Comparison of ENCODE assay signal across 8 cellular contexts in genomic region chr14:92352158-92352985, GRCh38. TPM values are rescaled to one million over a fixed set of nuclear protein-coding genes. Genes with fewer than 3 reads are reported as not detected.
A peak's percentile ranks its signal among the peaks of the same experiment; 100 is the strongest.
DNase-seq lines count a peak whose midpoint lies in the region; ATAC-seq and TF ChIP-seq lines count a peak whose summit lies in the region.

No MANE protein-coding gene starts in this region.

- H3K4me3 ChIP-seq in neural progenitor cell (no peak overlapping the region), esophagus muscularis mucosa (no peak overlapping the region)

- no peaks in the 10 kb centered on the region for H3K79me2 ChIP-seq in neural progenitor cell (ENCODE audit: low read depth)

- H3K27ac ChIP-seq in neural progenitor cell (no peak overlapping the region), esophagus muscularis mucosa (replicated peaks in 1 of 4) (no peak overlapping the region)

- no peak for TF ChIP-seq EP300 in esophagus muscularis mucosa (IDR thresholded peaks at IDR 0.05)

- H4K20me1 ChIP-seq in neural progenitor cell (ENCODE audit: low read depth), result no peaks in the 10 kb centered on the region

- H3F3A ChIP-seq in neural progenitor cell (ENCODE audit: low read depth), result no peaks in the 10 kb centered on the region

- DNase-seq in GDM1 (lab: John Stamatoyannopoulos, UW) (peak; percentile 20), LoVo (ENCODE audit: low spot score) (peak; percentile 4), neural progenitor cell (ENCODE audit: low spot score) (peak; percentile 53), esophagus muscularis mucosa (ENCODE audit: extremely low spot score) (no peak), H4 (ENCODE audit: low spot score) (no peak)
- DNase-seq in activated T-helper 1 cell treated with anti-CD3 and anti-CD28 coated beads, Interleukin-12 subunit alpha, Interleukin-12 subunit beta, Interleukin-2, Interleukin-4 antibody, amounts not matched to agents 30 ng/mL and 10 ng/mL and 1 ng/mL, durations not matched to agents 14 hours and 24 hours and 36 hours (ENCODE audit: low spot score), result peak; percentile 6
- no peak for DNase-seq in activated CD4-positive, CD25-positive, alpha-beta regulatory T cell (lab: John Stamatoyannopoulos, UW)

- H3K4me1 Mint-ChIP-seq in activated T-helper 1 cell treated with anti-CD3 and anti-CD28 coated beads, Interleukin-12 subunit alpha, Interleukin-12 subunit beta, Interleukin-2, Interleukin-4 antibody, amounts not matched to agents 30 ng/mL and 10 ng/mL and 1 ng/mL, durations not matched to agents 14 hours and 24 hours and 36 hours (ENCODE audit: low read depth), result no peaks in the 10 kb centered on the region
- peaks cover 3% of the 10 kb centered on the region for H3K4me1 Mint-ChIP-seq in neural progenitor cell

- H3K27me3 ChIP-seq in neural progenitor cell (no peaks in the 10 kb centered on the region), esophagus muscularis mucosa (peaks cover 0 to 30% (median 0%) of the 10 kb centered on the region in 4 donors)

- H3K4me2 ChIP-seq in neural progenitor cell, result no peak overlapping the region

- H3K9me3 ChIP-seq in neural progenitor cell (ENCODE audit: low read depth) (no peaks in the 10 kb centered on the region), esophagus muscularis mucosa (no peaks in the 10 kb centered on the region)

- peaks cover 13% of the 10 kb centered on the region for H3K27me3 Mint-ChIP-seq in activated T-helper 1 cell treated with anti-CD3 and anti-CD28 coated beads, Interleukin-12 subunit alpha, Interleukin-12 subunit beta, Interleukin-2, Interleukin-4 antibody, amounts not matched to agents 30 ng/mL and 10 ng/mL and 1 ng/mL, durations not matched to agents 14 hours and 24 hours and 36 hours (ENCODE audit: insufficient read depth)
- H3K27me3 Mint-ChIP-seq in neural progenitor cell (ENCODE audit: insufficient read depth, low read depth), result peaks cover 3% of the 10 kb centered on the region

- 51% methylated on average over 9 of the region's 9 CpGs for WGBS in esophagus muscularis mucosa

- no peak overlapping the region for H2AFZ ChIP-seq in neural progenitor cell (replicated peaks)

- no peak for TF ChIP-seq POLR2A in esophagus muscularis mucosa (IDR thresholded peaks at IDR 0.05; ENCODE audit: low read depth)

- H3K36me3 Mint-ChIP-seq in activated T-helper 1 cell treated with anti-CD3 and anti-CD28 coated beads, Interleukin-12 subunit alpha, Interleukin-12 subunit beta, Interleukin-2, Interleukin-4 antibody, amounts not matched to agents 30 ng/mL and 10 ng/mL and 1 ng/mL, durations not matched to agents 14 hours and 24 hours and 36 hours (ENCODE audit: low read depth), result no peaks in the 10 kb centered on the region
- no peaks in the 10 kb centered on the region for H3K36me3 Mint-ChIP-seq in neural progenitor cell

- H3K4me1 ChIP-seq in neural progenitor cell (no peaks in the 10 kb centered on the region), esophagus muscularis mucosa (no peaks in the 10 kb centered on the region)

- H3K27ac Mint-ChIP-seq in activated T-helper 1 cell treated with anti-CD3 and anti-CD28 coated beads, Interleukin-12 subunit alpha, Interleukin-12 subunit beta, Interleukin-2, Interleukin-4 antibody, amounts not matched to agents 30 ng/mL and 10 ng/mL and 1 ng/mL, durations not matched to agents 14 hours and 24 hours and 36 hours, result no peak overlapping the region
- H3K27ac Mint-ChIP-seq in neural progenitor cell, result no peak overlapping the region

- no peak overlapping the region for H3K9ac ChIP-seq in neural progenitor cell

- intact Hi-C loops in activated T-helper 1 cell treated with anti-CD3 and anti-CD28 coated beads, Interleukin-12 subunit alpha, Interleukin-12 subunit beta, Interleukin-2, Interleukin-4 antibody, amounts not matched to agents 30 ng/mL and 10 ng/mL and 1 ng/mL, durations not matched to agents 14 hours and 24 hours and 36 hours (cut with micrococcal nuclease), result no loop called here
- intact Hi-C loops in esophagus muscularis mucosa (cut with DNase I), result no loop called here

- peak; percentile 80 for TF ChIP-seq CTCF in neural progenitor cell (IDR thresholded peaks at IDR 0.05)
- TF ChIP-seq CTCF in esophagus muscularis mucosa (IDR thresholded peaks at IDR 0.05), result no peak

- H3K4me3 Mint-ChIP-seq in activated T-helper 1 cell treated with anti-CD3 and anti-CD28 coated beads, Interleukin-12 subunit alpha, Interleukin-12 subunit beta, Interleukin-2, Interleukin-4 antibody, amounts not matched to agents 30 ng/mL and 10 ng/mL and 1 ng/mL, durations not matched to agents 14 hours and 24 hours and 36 hours, result no peak overlapping the region
- H3K4me3 Mint-ChIP-seq in neural progenitor cell, result no peak overlapping the region

- H3K36me3 ChIP-seq in neural progenitor cell, result no peaks in the 10 kb centered on the region
- H3K36me3 ChIP-seq in esophagus muscularis mucosa, result no peaks in the 10 kb centered on the region

- H3K9me3 Mint-ChIP-seq in activated T-helper 1 cell treated with anti-CD3 and anti-CD28 coated beads, Interleukin-12 subunit alpha, Interleukin-12 subunit beta, Interleukin-2, Interleukin-4 antibody, amounts not matched to agents 30 ng/mL and 10 ng/mL and 1 ng/mL, durations not matched to agents 14 hours and 24 hours and 36 hours, result no peaks in the 10 kb centered on the region
- no peaks in the 10 kb centered on the region for H3K9me3 Mint-ChIP-seq in neural progenitor cell

- no peak for ATAC-seq in HG03135 (IDR thresholded peaks at IDR 0.05; ENCODE audit: unreplicated experiment)

RNA-seq across cellular contexts. Expression of gene SLC24A4, which starts 29.4 kb away (rescaled TPM):
- not detected in 2 replicates for total RNA-seq in activated T-helper 1 cell treated with anti-CD3 and anti-CD28 coated beads, Interleukin-12 subunit alpha, Interleukin-12 subunit beta, Interleukin-2, Interleukin-4 antibody, amounts not matched to agents 30 ng/mL and 10 ng/mL and 1 ng/mL, durations not matched to agents 14 hours and 24 hours and 36 hours
- total RNA-seq in neural progenitor cell (ENCODE audit: low replicate concordance) (0.15 and 0.73 TPM in 2 replicates), esophagus muscularis mucosa (1 to 10 TPM; 1.7 to 2.9 (median 2.1) TPM)
- not detected in 2 replicates for total RNA-seq in H4 (2014; rRNA removed; shearing (Covaris generic))

Comparison
In these comparisons a context has a peak if more than half of its experiments do, and no peak if none do; other contexts are left out.
1. DNase-seq: peak in GDM1 (single experiment), LoVo (single experiment), activated T-helper 1 cell treated with anti-CD3 and anti-CD28 coated beads, Interleukin-12 subunit alpha, Interleukin-12 subunit beta, Interleukin-2, Interleukin-4 antibody, amounts not matched to agents 30 ng/mL and 10 ng/mL and 1 ng/mL, durations not matched to agents 14 hours and 24 hours and 36 hours (single experiment) and neural progenitor cell (single experiment); none in esophagus muscularis mucosa (single experiment), H4 (single experiment) and activated CD4-positive, CD25-positive, alpha-beta regulatory T cell (0 of 4).